Comparison of ENCODE assay signal across 9 cellular contexts in genomic region chr20:32110173-32110704, GRCh38. TPM values are rescaled to one million over a fixed set of nuclear protein-coding genes. Genes with fewer than 3 reads are reported as not detected.
A peak's percentile ranks its signal among the peaks of the same experiment; 100 is the strongest.
DNase-seq lines count a peak whose midpoint lies in the region; ATAC-seq and TF ChIP-seq lines count a peak whose summit lies in the region.
"Had no signal": no experiment of that assay in that cellular context is flagged by ENCODE, and none has a peak within 500 bp of the region (broad histone marks: within the 10 kb centered on the region; RNA-seq: fewer than 3 reads in every experiment).

No MANE protein-coding gene starts in this region.

- TF ChIP-seq CTCF in DND-41 (IDR thresholded peaks at IDR 0.05; ENCODE audit: borderline replicate concordance, extremely low read depth, low read length, poor library complexity, severe bottlenecking) (no peak), HL-60 (IDR thresholded peaks at IDR 0.05; ENCODE audit: insufficient read depth, low read length) (no peak), MCF 10A (IDR thresholded peaks at IDR 0.05; ENCODE audit: unreplicated experiment) (no peak), mucosa of descending colon (IDR thresholded peaks at IDR 0.05) (no peak)

- peaks cover 37% of the 10 kb centered on the region for H3K4me1 ChIP-seq in DND-41 (ENCODE audit: insufficient read depth, low read length)
- H3K4me1 ChIP-seq in mucosa of descending colon (ENCODE audit: low read depth): peaks cover 29% of the 10 kb centered on the region

- peak overlapping the region; percentile 81 for H3K9ac ChIP-seq in DND-41 (ENCODE audit: low read depth, low read length)

- peak; percentile 27; the same call in 2 of the 3 replicates for ATAC-seq in DND-41 (ENCODE audit: insufficient read depth, low read depth)
- peak; percentile 5 for ATAC-seq in mucosa of descending colon
- no peak for ATAC-seq in HG03439 (IDR thresholded peaks at IDR 0.05; ENCODE audit: unreplicated experiment)

- H3K9me3 ChIP-seq in DND-41 (ENCODE audit: insufficient read depth, low read length, severe bottlenecking) (no peaks in the 10 kb centered on the region), mucosa of descending colon (no peaks in the 10 kb centered on the region)

- H4K20me1 ChIP-seq in DND-41 (ENCODE audit: insufficient read depth, low read length): peaks cover 27% of the 10 kb centered on the region

- POLR2A ChIA-PET in MCF 10A (lab: Yijun Ruan, JAX): interaction anchor here (0.8 to 3.0 kb wide), 10 partner anchors 8 to 275 kb away, joined by 3 to 23 read pairs (median 6); no protein-coding TSS in a partner anchor

- BruUV-seq in MCF 10A (replicated peaks; lab: Mats Ljungman, UMichigan): no TSS peak

- peak overlapping the region; percentile 76 for H3K4me3 Mint-ChIP-seq in MCF 10A (ENCODE audit: unreplicated experiment)

- H3K4me1 Mint-ChIP-seq in MCF 10A (ENCODE audit: insufficient read depth, unreplicated experiment): peaks cover 35% of the 10 kb centered on the region

- H3K4me3 ChIP-seq in DND-41 (ENCODE audit: low read depth in 1 of 2, low read length in 2 of 2) (peak overlapping the region; percentile 85 to 93), HL-60 (replicated peaks; ENCODE audit: insufficient read depth, low read length) (peak overlapping the region; percentile 99), mucosa of descending colon (peak overlapping the region; percentile 69)

- H3K27me3 Mint-ChIP-seq in MCF 10A (ENCODE audit: insufficient read depth, unreplicated experiment): no peaks in the 10 kb centered on the region

- H3K27ac Mint-ChIP-seq in MCF 10A (ENCODE audit: low read depth, unreplicated experiment): peak overlapping the region; percentile 99

- DNase-seq in DND-41: no peak
- DNase-seq in HL-60 (ENCODE audit: low read depth in 1 of 2, low spot score in 1 of 2): no peak
- no peak for DNase-seq in MCF 10A (ENCODE audit: unreplicated experiment)
- DNase-seq in mucosa of descending colon: peak in 1 of 3 donors; percentile 30
- no peak for DNase-seq in stimulated activated naive CD4-positive, alpha-beta T cell (lab: John Stamatoyannopoulos, UW)
- no peak for DNase-seq in SIG-M5 treated with dmso at 0.1 percent for 504 hours (lab: John Stamatoyannopoulos, UW; ENCODE audit: unreplicated experiment)
- no peak for DNase-seq in NCI-H446 (lab: John Stamatoyannopoulos, UW)

- H3K36me3 ChIP-seq in DND-41 (ENCODE audit: insufficient read depth, low read length): peaks cover 15% of the 10 kb centered on the region
- no peaks in the 10 kb centered on the region for H3K36me3 ChIP-seq in mucosa of descending colon (ENCODE audit: low read depth)

- peaks cover 28% of the 10 kb centered on the region for H3K36me3 Mint-ChIP-seq in MCF 10A (ENCODE audit: insufficient read depth, unreplicated experiment)

- H3K27ac ChIP-seq in DND-41 (ENCODE audit: low read length) (peak overlapping the region; percentile 93), HL-60 (replicated peaks) (peak overlapping the region; percentile 100)

- H3K27me3 ChIP-seq in DND-41 (ENCODE audit: insufficient read depth, low read length, poor library complexity) (no peaks in the 10 kb centered on the region), HL-60 (ENCODE audit: insufficient read depth, poor library complexity, severe bottlenecking) (no peaks in the 10 kb centered on the region)

- intact Hi-C loops in MCF 10A (cut with micrococcal nuclease): no loop called here
- intact Hi-C loops in mucosa of descending colon (cut with DNase I, micrococcal nuclease): no loop called here

- CTCF ChIA-PET in MCF 10A (lab: Yijun Ruan, JAX): interaction anchor here (0.5 to 5.2 kb wide), 6 partner anchors 18 to 365 kb away, joined by 3 to 37 read pairs (median 3); no protein-coding TSS in a partner anchor

- peaks cover 57% of the 10 kb centered on the region for H3K79me2 ChIP-seq in DND-41 (ENCODE audit: insufficient read depth, low read length)

- H2AFZ ChIP-seq in DND-41 (ENCODE audit: low read depth, low read length): peak overlapping the region; percentile 86

- no peaks in the 10 kb centered on the region for H3K9me3 Mint-ChIP-seq in MCF 10A (ENCODE audit: unreplicated experiment)

- peak overlapping the region; percentile 87 for H3K4me2 ChIP-seq in DND-41 (ENCODE audit: insufficient read depth, low read length)

RNA-seq across cellular contexts. Expression of gene TM9SF4, which starts 0.7 kb away (rescaled TPM):
- total RNA-seq in MCF 10A (2022): 50.6 and 52.3 TPM in 2 replicates
- total RNA-seq in mucosa of descending colon: 10 to 100 TPM; 54.1 to 74.7 (median 65.8) TPM

RNA-seq across cellular contexts. Expression of gene HCK, which starts 58.2 kb away (rescaled TPM):
- total RNA-seq in MCF 10A (2022) (not detected in 2 replicates), mucosa of descending colon (10 to 100 TPM in 2 of 3 donors, 1 to 10 TPM in 1; 6.2 to 17.3 (median 13.4) TPM)
- total RNA-seq: LHCN-M2 had no signal
